Comparison of ENCODE assay signal across 8 cellular contexts in genomic region chr7:24178811-24179210, GRCh38.
"Had no signal": no experiment of that assay in that cellular context is flagged by ENCODE, and none has a peak within 500 bp of the region (broad histone marks: within the 10 kb centered on the region; RNA-seq: fewer than 3 reads in every experiment).

No MANE protein-coding gene starts in this region.

- H3K4me1 Mint-ChIP-seq: IgD-negative memory B cell had no signal

- H3K27ac ChIP-seq: HL-60 had no signal

- H3K27ac Mint-ChIP-seq: IgD-negative memory B cell had no signal

- DNase-seq: IMR-90, KBM-7, KG1 had no signal

- H3K36me3 Mint-ChIP-seq: IgD-negative memory B cell had no signal

- H3K4me3 Mint-ChIP-seq: IgD-negative memory B cell had no signal

- H3K9me3 Mint-ChIP-seq: IgD-negative memory B cell had no signal

- FAIRE-seq: HepG2, HTR-8/SVneo, K562 had no signal

- H3K4me3 ChIP-seq: K562 had no signal
